12 cellular contexts compared by ENCODE assay signal in the genomic region with DNA sequence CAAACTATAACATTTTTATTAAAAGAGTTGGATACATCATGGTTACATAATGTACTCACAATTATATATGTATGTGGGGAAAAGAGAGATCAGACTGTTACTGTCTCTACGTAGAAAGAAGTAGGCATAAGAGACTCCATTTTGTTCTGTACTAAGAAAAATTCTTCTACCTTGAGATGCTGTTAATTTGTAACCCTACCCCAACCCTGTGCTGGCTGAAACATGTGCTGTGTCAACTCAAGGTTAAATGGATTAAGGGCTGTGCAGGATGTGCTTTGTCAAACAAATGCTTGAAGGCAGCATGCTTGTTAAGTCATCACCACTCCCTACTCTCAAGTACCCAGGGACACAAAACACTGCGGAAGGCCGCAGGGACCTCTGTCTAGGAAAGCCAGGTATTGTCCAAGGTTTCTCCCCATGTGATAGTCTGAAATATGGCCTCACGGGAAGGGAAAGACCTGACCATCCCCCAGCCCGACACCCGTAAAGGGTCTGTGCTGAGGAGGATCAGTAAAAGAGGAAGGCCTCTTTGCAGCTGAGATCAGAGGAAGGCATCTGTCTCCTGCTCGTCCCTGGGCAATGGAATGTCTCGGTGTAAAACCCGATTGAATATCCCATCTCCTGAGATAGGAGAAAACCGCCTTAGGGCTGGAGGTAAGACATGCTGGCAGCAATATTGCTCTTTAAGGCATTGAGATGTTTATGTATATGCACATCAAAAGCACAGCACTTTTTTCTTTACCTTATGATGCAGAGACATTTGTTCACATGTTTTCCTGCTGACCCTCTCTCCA. TPM values are rescaled to one million over a fixed set of nuclear protein-coding genes. Genes with fewer than 3 reads are reported as not detected.
DNase-seq lines count a peak whose midpoint lies in the region; FAIRE-seq and TF ChIP-seq lines count a peak whose summit lies in the region.
"Not testable (repeated sequence)": the region's sequence is repeated elsewhere in the genome, so short reads cannot be mapped to it uniquely, and the experiment has no call there.
"Had no signal": no experiment of that assay in that cellular context is flagged by ENCODE, and none has a peak within 500 bp of the region (broad histone marks: within the 10 kb centered on the region; RNA-seq: fewer than 3 reads in every experiment).

No MANE protein-coding gene starts in this region.

- H3K9me3 ChIP-seq in WERI-Rb-1 (ENCODE audit: severe bottlenecking); hepatocyte (ENCODE audit: low read depth): not testable (repeated sequence)

- H2AK5ac ChIP-seq in mesendoderm (ENCODE audit: low read length), result not testable (repeated sequence)

- not testable (repeated sequence) for H3K9ac ChIP-seq in mesendoderm (ENCODE audit: low read length)

- H3K4ac ChIP-seq in mesendoderm (ENCODE audit: low read depth, low read length), result not testable (repeated sequence)

- H3K23ac ChIP-seq in mesendoderm (ENCODE audit: low read length), result not testable (repeated sequence)

- not testable (repeated sequence) for H3K79me2 ChIP-seq in hepatocyte; mesendoderm (ENCODE audit: control insufficient read depth, insufficient read depth, low read length)

- peak overlapping the region; percentile 34 for H2AFZ ChIP-seq in hepatocyte

- TF ChIP-seq CTCF in WERI-Rb-1 (IDR thresholded peaks at IDR 0.05; ENCODE audit: low read depth, low read length); hepatocyte (IDR thresholded peaks at IDR 0.05; ENCODE audit: poor library complexity); retinal pigment epithelial cell (conservative IDR thresholded peaks at IDR 0.05; ENCODE audit: low read depth, low read length): not testable (repeated sequence)

- not testable (repeated sequence) for H3K18ac ChIP-seq in mesendoderm (ENCODE audit: low read length)

- H4K5ac ChIP-seq in mesendoderm (ENCODE audit: low read length), result not testable (repeated sequence)

- not testable (repeated sequence) for H3K36me3 ChIP-seq in WERI-Rb-1; hepatocyte (replicated peaks; ENCODE audit: insufficient read depth, low read depth); mesendoderm (ENCODE audit: control insufficient read depth, insufficient read depth, low read length)

- H3K4me3 ChIP-seq in WERI-Rb-1 (ENCODE audit: low read depth, low read length); hepatocyte; mesendoderm (ENCODE audit: low read length); retinal pigment epithelial cell (ENCODE audit: low read length): not testable (repeated sequence)

- peak overlapping the region; percentile 12; the same call in 1 of the 2 replicates for H3K27ac ChIP-seq in WERI-Rb-1
- peak overlapping the region; percentile 93 for H3K27ac ChIP-seq in hepatocyte
- not testable (repeated sequence) for H3K27ac ChIP-seq in mesendoderm (ENCODE audit: low read depth, low read length)

- not testable (repeated sequence) for H4K20me1 ChIP-seq in hepatocyte (ENCODE audit: insufficient read depth, poor library complexity, severe bottlenecking)

- not testable (repeated sequence) for H2BK15ac ChIP-seq in mesendoderm (replicated peaks; ENCODE audit: low read depth)

- not testable (repeated sequence) for H2BK120ac ChIP-seq in mesendoderm (ENCODE audit: low read depth, low read length)

- H3K56ac ChIP-seq in mesendoderm (ENCODE audit: low read length), result not testable (repeated sequence)

- not testable (repeated sequence) for H4K8ac ChIP-seq in mesendoderm (ENCODE audit: low read depth, low read length)

- WGBS in hepatocyte (ENCODE audit: low lambda C conversion rate, missing lambda C conversion rate), result 28% methylated on average over 10 of the region's 10 CpGs
- WGBS in mesendoderm (ENCODE audit: extremely low coverage, insufficient coverage, low lambda C conversion rate), result no CpG with 5 or more reads among the region's 10 CpGs

- not testable (repeated sequence) for H3K4me1 ChIP-seq in hepatocyte (ENCODE audit: insufficient read depth); mesendoderm (ENCODE audit: control insufficient read depth, low read depth, low read length)

- FAIRE-seq in G401.6 (lab: Jason Lieb, UNC), result peak; percentile 52

- not testable (repeated sequence) for H3K4me2 ChIP-seq in hepatocyte; mesendoderm (ENCODE audit: low read length)

- not testable (repeated sequence) for H3K27me3 ChIP-seq in WERI-Rb-1 (ENCODE audit: insufficient read depth, low read depth, severe bottlenecking); hepatocyte; mesendoderm (ENCODE audit: insufficient read depth, low read length, poor library complexity)

- in situ Hi-C loops in ACHN (cut with HindIII; ENCODE audit: low pct_ligation_motif_present, low pct_unique_long_range_greater_than_20kb, low sequenced_read_pairs), result loop anchor here (25.0 kb wide), 1 partner anchor 97 kb away; a partner anchor contains a TSS

- not testable (repeated sequence) for H3K79me1 ChIP-seq in mesendoderm (ENCODE audit: low read length)

- DNase-seq in ACHN (peak; percentile 53), NCI-H2029 (lab: John Stamatoyannopoulos, UW) (peak; percentile 41), NCI-H82 (lab: John Stamatoyannopoulos, UW) (peak; percentile 86), WERI-Rb-1 (peak; percentile 51), hepatocyte (ENCODE audit: low spot score) (peak; percentile 58), mesendoderm (peak; percentile 51), retinal pigment epithelial cell (ENCODE audit: low read depth) (peak; percentile 12)

- H2BK5ac ChIP-seq in mesendoderm (ENCODE audit: low read length), result not testable (repeated sequence)

- not testable (repeated sequence) for H3K9me2 ChIP-seq in hepatocyte (replicated peaks; ENCODE audit: insufficient read depth)

RNA-seq across cellular contexts. Expression of a gene that starts 10.4 kb away (rescaled TPM):
- total RNA-seq in hepatocyte, result 27.7 and 29.3 TPM in 2 replicates
- polyA plus RNA-seq in hepatocyte, result 11.5 and 16.1 TPM in 2 replicates
- polyA plus RNA-seq in mesendoderm (2013, experiment 1 of 2), result 24.9 TPM
- 25.9 TPM for polyA plus RNA-seq in mesendoderm (2013, experiment 2 of 2)

RNA-seq across cellular contexts. Expression of a gene that starts 39.1 kb away (rescaled TPM):
- total RNA-seq in hepatocyte, result not detected in 2 replicates
- not detected in 2 replicates for polyA plus RNA-seq in hepatocyte
- polyA plus RNA-seq in mesendoderm (2013, experiment 1 of 2), result 0.13 TPM
- 0.10 TPM for polyA plus RNA-seq in mesendoderm (2013, experiment 2 of 2)
- total RNA-seq: HT-29, K562, SJCRH30 had no signal

RNA-seq across cellular contexts. Expression of a gene that starts 41.5 kb away (rescaled TPM):
- total RNA-seq in hepatocyte, result under 0.01 and 0.07 TPM in 2 replicates
- polyA plus RNA-seq in hepatocyte, result 0.07 TPM in 1 of 2 replicates, not detected in the other
- 0.06 TPM for polyA plus RNA-seq in mesendoderm (2013, experiment 1 of 2)
- 0.07 TPM for polyA plus RNA-seq in mesendoderm (2013, experiment 2 of 2)
- total RNA-seq: A172, HT-29 had no signal

RNA-seq across cellular contexts. Expression of a gene that starts 45.5 kb away (rescaled TPM):
- total RNA-seq in hepatocyte, result 0.43 TPM in 1 of 2 replicates, not detected in the other
- polyA plus RNA-seq in hepatocyte, result not detected in 2 replicates
- 0.20 TPM for polyA plus RNA-seq in mesendoderm (2013, experiment 1 of 2)
- polyA plus RNA-seq in mesendoderm (2013, experiment 2 of 2), result 0.22 TPM
- total RNA-seq: HT-29, K562 had no signal
- polyA plus RNA-seq: K562 had no signal

Comparison
In these comparisons a context has a peak if more than half of its experiments do, and no peak if none do; other contexts are left out.
1. DNase-seq: peak in every context shown above with its lines; median percentile 86 in NCI-H82; 58 in hepatocyte; 53 in ACHN; 51 in WERI-Rb-1; 51 in mesendoderm; 41 in NCI-H2029; 12 in retinal pigment epithelial cell.